8 cellular contexts compared by ENCODE assay signal in genomic region chr1:193537266-193538003, GRCh38.
DNase-seq lines count a peak whose midpoint lies in the region; ATAC-seq, FAIRE-seq and TF ChIP-seq lines count a peak whose summit lies in the region.

No MANE protein-coding gene starts in this region.

- in situ Hi-C loops in GM13977 (cut with MboI; ENCODE audit: low pct_unique_long_range_greater_than_20kb, low sequenced_read_pairs, unreplicated experiment) (no loop called here), transverse colon (cut with MboI; ENCODE audit: low pct_ligation_motif_present in 1 of 4, low pct_unique_long_range_greater_than_20kb in 1 of 4, low sequenced_read_pairs in 3 of 4) (no loop called here)

- no peaks in the 10 kb centered on the region for H3K27me3 ChIP-seq in OCI-LY1 (ENCODE audit: insufficient read depth, low read length)
- no peaks in the 10 kb centered on the region for H3K27me3 ChIP-seq in transverse colon

- no peaks in the 10 kb centered on the region for H3K9me2 ChIP-seq in OCI-LY1 (ENCODE audit: low read depth, low read length)

- peak overlapping the region; percentile 64; the same call in 1 of the 2 replicates for H2AFZ ChIP-seq in OCI-LY1 (ENCODE audit: low read length)

- peaks cover 13% of the 10 kb centered on the region for H3K9me3 Mint-ChIP-seq in activated naive CD8-positive, alpha-beta T cell treated with anti-CD3 and anti-CD28 coated beads for 36 hours

- TF ChIP-seq CTCF in GM13977 (IDR thresholded peaks at IDR 0.05; ENCODE audit: extremely low read depth, insufficient read depth, missing control alignments) (no peak), OCI-LY1 (IDR thresholded peaks at IDR 0.05; ENCODE audit: low read length) (no peak), transverse colon (IDR thresholded peaks at IDR 0.05) (no peak)

- no peak overlapping the region for H3K4me3 Mint-ChIP-seq in activated naive CD8-positive, alpha-beta T cell treated with anti-CD3 and anti-CD28 coated beads for 36 hours

- H3K36me3 ChIP-seq in OCI-LY1 (ENCODE audit: insufficient read depth, low read length), result no peaks in the 10 kb centered on the region
- no peaks in the 10 kb centered on the region for H3K36me3 ChIP-seq in transverse colon

- H3K9me3 ChIP-seq in OCI-LY1 (ENCODE audit: low read length) (no peaks in the 10 kb centered on the region), transverse colon (no peaks in the 10 kb centered on the region)

- no peaks in the 10 kb centered on the region for H3K27me3 Mint-ChIP-seq in activated naive CD8-positive, alpha-beta T cell treated with anti-CD3 and anti-CD28 coated beads for 36 hours

- no peaks in the 10 kb centered on the region for H4K20me1 ChIP-seq in OCI-LY1 (ENCODE audit: insufficient read depth, low read length)

- FAIRE-seq in HTR-8/SVneo (lab: Jason Lieb, UNC), result no peak

- no peak for TF ChIP-seq POLR2A in transverse colon (IDR thresholded peaks at IDR 0.05)

- intact Hi-C loops in transverse colon (cut with DNase I; ENCODE audit: low total_unique reads), result no loop called here

- H3K27ac ChIP-seq in OCI-LY1 (ENCODE audit: low read depth, low read length, poor library complexity, severe bottlenecking) (peak overlapping the region; percentile 84), transverse colon (peak overlapping the region in 1 of 4 donors; percentile 18)

- H3F3A ChIP-seq in OCI-LY1 (ENCODE audit: insufficient read depth, low read length), result no peaks in the 10 kb centered on the region

- H3K4me3 ChIP-seq in OCI-LY1 (ENCODE audit: low read depth, low read length, poor library complexity, severe bottlenecking), result peak overlapping the region; percentile 5
- no peak overlapping the region for H3K4me3 ChIP-seq in transverse colon

- no peak for TF ChIP-seq EP300 in transverse colon (IDR thresholded peaks at IDR 0.05; ENCODE audit: low read depth)

- peak overlapping the region; percentile 87 for H3K27ac Mint-ChIP-seq in activated naive CD8-positive, alpha-beta T cell treated with anti-CD3 and anti-CD28 coated beads for 36 hours

- peaks cover 38% of the 10 kb centered on the region for H3K4me1 Mint-ChIP-seq in activated naive CD8-positive, alpha-beta T cell treated with anti-CD3 and anti-CD28 coated beads for 36 hours

- peaks cover 18% of the 10 kb centered on the region for H3K36me3 Mint-ChIP-seq in activated naive CD8-positive, alpha-beta T cell treated with anti-CD3 and anti-CD28 coated beads for 36 hours

- peak overlapping the region; percentile 23; the same call in 1 of the 2 replicates for H3K9ac ChIP-seq in OCI-LY1 (ENCODE audit: low read length)

- WGBS in transverse colon (ENCODE audit: low coverage in 1 of 2), 2 donors, result 48 to 49% methylated on average over 7 of the region's 7 CpGs

- ATAC-seq in HG02588 (IDR thresholded peaks at IDR 0.05; ENCODE audit: unreplicated experiment), result peak; percentile 87

- H3K4me1 ChIP-seq in OCI-LY1 (ENCODE audit: insufficient read depth, low read length, severe bottlenecking) (peaks cover 66% of the 10 kb centered on the region), transverse colon (peaks cover 0 to 3% (median 0%) of the 10 kb centered on the region in 4 donors)

- no peaks in the 10 kb centered on the region for H3K79me2 ChIP-seq in OCI-LY1 (ENCODE audit: insufficient read depth, low read length)

- H3K4me2 ChIP-seq in OCI-LY1 (ENCODE audit: low read length), result peak overlapping the region; percentile 55

- DNase-seq in GM13977 (ENCODE audit: low spot score) (peak; percentile 22), transverse colon (peak; percentile 54), 8988T (no peak), HTR-8/SVneo (ENCODE audit: insufficient read length, low spot score) (no peak)
- DNase-seq in activated naive CD8-positive, alpha-beta T cell treated with anti-CD3 and anti-CD28 coated beads for 36 hours, result peak; percentile 63
- no peak for DNase-seq in NK-92 treated with Interleukin-12 subunit alpha and Interleukin-12 subunit beta, amount 100 ng/mL, for 24 hours (lab: John Stamatoyannopoulos, UW)

Comparison
In these comparisons a context has a peak if more than half of its experiments do, and no peak if none do; other contexts are left out.
1. DNase-seq: peak in GM13977 (single experiment), activated naive CD8-positive, alpha-beta T cell treated with anti-CD3 and anti-CD28 coated beads for 36 hours (single experiment) and transverse colon (single experiment); none in 8988T (single experiment), NK-92 treated with Interleukin-12 subunit alpha and Interleukin-12 subunit beta, amount 100 ng/mL, for 24 hours (single experiment) and HTR-8/SVneo (single experiment).